Comparison of ENCODE assay signal across 1 cellular context in the genomic region with DNA sequence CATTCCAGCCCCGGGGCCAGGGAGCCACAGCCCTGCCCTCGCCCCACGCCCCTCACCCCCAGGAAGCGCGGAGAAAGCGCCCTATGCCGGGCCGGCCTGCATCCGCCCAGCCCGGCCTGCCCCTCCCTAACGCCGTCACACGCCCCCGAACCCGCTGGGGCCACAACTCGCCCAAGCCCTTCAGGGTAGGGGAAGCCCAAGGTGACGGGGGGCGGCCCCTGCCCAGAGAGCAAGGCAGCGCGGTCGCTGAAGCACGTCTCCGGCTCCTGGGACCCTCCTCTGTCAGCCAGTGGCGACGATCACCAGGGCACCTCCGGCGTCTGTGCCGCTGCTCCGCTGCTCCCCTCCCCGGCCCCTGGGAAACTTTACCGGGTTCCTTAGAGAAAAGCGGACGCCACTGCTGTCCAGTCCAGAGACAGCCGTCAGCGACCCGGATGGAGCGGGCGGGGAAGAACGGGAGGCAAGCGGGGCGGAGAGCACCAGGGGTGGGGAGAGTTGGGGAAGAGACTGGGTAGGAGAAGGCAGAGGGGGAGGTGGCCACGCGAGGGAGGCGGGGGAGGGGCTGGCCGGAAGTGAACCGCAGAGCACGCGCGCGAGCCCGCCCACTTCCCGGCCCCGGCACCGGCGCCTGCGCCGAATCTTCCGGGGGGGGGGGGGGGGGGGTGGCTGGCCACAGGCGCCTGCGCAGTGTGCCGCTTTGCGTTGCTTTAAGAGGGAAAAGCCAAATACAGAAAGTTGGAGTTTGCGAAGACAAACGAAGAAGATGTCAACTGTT.
TF ChIP-seq lines count a peak whose summit lies in the region.

Gene HERC4, minus strand, starts transcription at position 509 of the 775 bp plus-strand sequence. CDS start 2,175 bp downstream, outside the sequence.

TF ChIP-seq in endothelial cell of umbilical vein, 7 proteins besides CTCF, POLR2A, EP300 and RAD21 (continued from another document):
- TF ChIP-seq FOS (IDR thresholded peaks at IDR 0.05; ENCODE audit: borderline replicate concordance, insufficient read depth, low read length), result no peak
